Comparison of ENCODE assay signal across 9 cellular contexts in genomic region chr10:45340420-45340819, GRCh38. TPM values are rescaled to one million over a fixed set of nuclear protein-coding genes. Genes with fewer than 3 reads are reported as not detected.
"Had no signal": no experiment of that assay in that cellular context is flagged by ENCODE, and none has a peak within 500 bp of the region (broad histone marks: within the 10 kb centered on the region; RNA-seq: fewer than 3 reads in every experiment).

No MANE protein-coding gene starts in this region.

RNA-seq across cellular contexts. Expression of gene OR13A1, which starts 25.0 kb away (rescaled TPM):
- total RNA-seq: PC-9, Peyer's patch, Right ventricle myocardium inferior, Right ventricle myocardium superior, RPMI7951, SJCRH30, SJSA1, SK-MEL-5 had no signal
- polyA plus RNA-seq: SK-N-SH had no signal

RNA-seq across cellular contexts. Expression of gene ALOX5, which starts 33.6 kb away (rescaled TPM):
- total RNA-seq: RPMI7951, SJCRH30, SJSA1, SK-MEL-5 had no signal
- polyA plus RNA-seq: SK-N-SH had no signal
